In genomic region chr1:209490013-209490412, GRCh38 we compare ENCODE assay signal across 12 cellular contexts.
DNase-seq lines count a peak whose midpoint lies in the region; FAIRE-seq and TF ChIP-seq lines count a peak whose summit lies in the region.
"Had no signal": no experiment of that assay in that cellular context is flagged by ENCODE, and none has a peak within 500 bp of the region (broad histone marks: within the 10 kb centered on the region; RNA-seq: fewer than 3 reads in every experiment).

No MANE protein-coding gene starts in this region.

- intact Hi-C loops in ovary (cut with DNase I), result no loop called here

- H4K20me1 ChIP-seq in astrocyte (ENCODE audit: insufficient read depth, low read length), result no peaks in the 10 kb centered on the region

- H3K27me3 Mint-ChIP-seq in astrocyte (ENCODE audit: low read depth, unreplicated experiment), result no peaks in the 10 kb centered on the region

- H3K27ac ChIP-seq in astrocyte (ENCODE audit: low read depth, low read length), result no peak overlapping the region
- H3K27ac ChIP-seq in ovary, result no peak overlapping the region
- H3K27ac ChIP-seq: gastrocnemius medialis, SJSA1, skin epidermis had no signal

- no peak for TF ChIP-seq EP300 in ovary (IDR thresholded peaks at IDR 0.05)

- H3K4me1 ChIP-seq in astrocyte (ENCODE audit: insufficient read depth, low read length) (peaks cover 5% of the 10 kb centered on the region), ovary (ENCODE audit: insufficient read depth) (no peaks in the 10 kb centered on the region)
- H3K4me1 ChIP-seq: gastrocnemius medialis, SJSA1 had no signal

- H3K4me3 ChIP-seq in astrocyte (ENCODE audit: insufficient read depth, low read depth, low read length) (no peak overlapping the region), ovary (no peak overlapping the region)
- H3K4me3 ChIP-seq: gastrocnemius medialis, SJSA1, skin epidermis had no signal

- no peak overlapping the region for H3K9ac ChIP-seq in astrocyte (ENCODE audit: low read length)

- no peaks in the 10 kb centered on the region for H3K79me2 ChIP-seq in astrocyte (ENCODE audit: insufficient read depth, low read length)

- FAIRE-seq in astrocyte (lab: Jason Lieb, UNC), result peak; percentile 50

- WGBS in ovary, 3 donors, result 54 to 68% (median 62%) methylated on average over 3 of the region's 3 CpGs

- H3K4me1 Mint-ChIP-seq in astrocyte (ENCODE audit: low read depth, unreplicated experiment), result peaks cover 11% of the 10 kb centered on the region

- DNase-seq in Ammon's horn (ENCODE audit: low spot score) (peak; percentile 14), astrocyte (ENCODE audit: low read depth) (peak; percentile 9), kidney glomerular epithelial cell (lab: John Stamatoyannopoulos, UW) (peak; percentile 7), MV-4-11 (lab: John Stamatoyannopoulos, UW) (no peak), putamen (ENCODE audit: low spot score) (no peak), ovary (no peak)
- DNase-seq in activated T-cell treated with anti-CD3 and anti-CD28 coated beads, Interleukin-2, amount 50 U/mL, for 48 hours, result no peak
- DNase-seq: activated T-cell treated with anti-CD3 and anti-CD28 coated beads, Interleukin-2, amount 50 U/mL, for 72 hours; gastrocnemius medialis had no signal

- no peak overlapping the region for H3K27ac Mint-ChIP-seq in astrocyte (ENCODE audit: unreplicated experiment)
- H3K27ac Mint-ChIP-seq: activated T-cell treated with anti-CD3 and anti-CD28 coated beads, Interleukin-2, amount 50 U/mL, for 72 hours had no signal

- H3K27me3 ChIP-seq in astrocyte (ENCODE audit: insufficient read depth, low read length), result no peaks in the 10 kb centered on the region
- H3K27me3 ChIP-seq in ovary, result no peaks in the 10 kb centered on the region
- H3K27me3 ChIP-seq: gastrocnemius medialis, SJSA1 had no signal

- H3K9me3 Mint-ChIP-seq in astrocyte (ENCODE audit: unreplicated experiment), result peaks cover 2% of the 10 kb centered on the region
- H3K9me3 Mint-ChIP-seq: activated T-cell treated with anti-CD3 and anti-CD28 coated beads, Interleukin-2, amount 50 U/mL, for 72 hours had no signal

- H3K4me2 ChIP-seq in astrocyte (ENCODE audit: low read length), result no peak overlapping the region

- H3K36me3 ChIP-seq in astrocyte (ENCODE audit: insufficient read depth, low read length) (no peaks in the 10 kb centered on the region), ovary (no peaks in the 10 kb centered on the region)
- H3K36me3 ChIP-seq: gastrocnemius medialis, SJSA1 had no signal

- H3K4me3 Mint-ChIP-seq in astrocyte (ENCODE audit: unreplicated experiment), result no peak overlapping the region
- H3K4me3 Mint-ChIP-seq: activated T-cell treated with anti-CD3 and anti-CD28 coated beads, Interleukin-2, amount 50 U/mL, for 72 hours had no signal

- TF ChIP-seq POLR2A in ovary (IDR thresholded peaks at IDR 0.05), result no peak

- TF ChIP-seq CTCF in LNCAP (IDR thresholded peaks at IDR 0.05) (0 out of 2 replicates have a peak, but pooled peaks have one; percentile 22), astrocyte (IDR thresholded peaks at IDR 0.05; ENCODE audit: insufficient read depth, low read depth, low read length) (peak; percentile 65), ovary (IDR thresholded peaks at IDR 0.05) (no peak)

- no peaks in the 10 kb centered on the region for H3K9me3 ChIP-seq in astrocyte (ENCODE audit: insufficient read depth, low read depth, low read length)
- no peaks in the 10 kb centered on the region for H3K9me3 ChIP-seq in ovary
- H3K9me3 ChIP-seq: gastrocnemius medialis, SJSA1 had no signal

- no peak overlapping the region for H2AFZ ChIP-seq in astrocyte (ENCODE audit: low read depth, low read length)

- no peaks in the 10 kb centered on the region for H3K36me3 Mint-ChIP-seq in astrocyte (ENCODE audit: low read depth, unreplicated experiment)

Comparison
In these comparisons a context has a peak if more than half of its experiments do, and no peak if none do; other contexts are left out.
1. DNase-seq: peak in Ammon's horn (single experiment), astrocyte (single experiment) and kidney glomerular epithelial cell (single experiment); none in MV-4-11 (single experiment), putamen (single experiment), ovary (0 of 5) and activated T-cell treated with anti-CD3 and anti-CD28 coated beads, Interleukin-2, amount 50 U/mL, for 48 hours (0 of 2).
2. CTCF ChIP-seq: peak in LNCAP (single experiment) and astrocyte (single experiment); none in ovary (0 of 3).